ENCODE assay signal across 8 cellular contexts in the genomic region with DNA sequence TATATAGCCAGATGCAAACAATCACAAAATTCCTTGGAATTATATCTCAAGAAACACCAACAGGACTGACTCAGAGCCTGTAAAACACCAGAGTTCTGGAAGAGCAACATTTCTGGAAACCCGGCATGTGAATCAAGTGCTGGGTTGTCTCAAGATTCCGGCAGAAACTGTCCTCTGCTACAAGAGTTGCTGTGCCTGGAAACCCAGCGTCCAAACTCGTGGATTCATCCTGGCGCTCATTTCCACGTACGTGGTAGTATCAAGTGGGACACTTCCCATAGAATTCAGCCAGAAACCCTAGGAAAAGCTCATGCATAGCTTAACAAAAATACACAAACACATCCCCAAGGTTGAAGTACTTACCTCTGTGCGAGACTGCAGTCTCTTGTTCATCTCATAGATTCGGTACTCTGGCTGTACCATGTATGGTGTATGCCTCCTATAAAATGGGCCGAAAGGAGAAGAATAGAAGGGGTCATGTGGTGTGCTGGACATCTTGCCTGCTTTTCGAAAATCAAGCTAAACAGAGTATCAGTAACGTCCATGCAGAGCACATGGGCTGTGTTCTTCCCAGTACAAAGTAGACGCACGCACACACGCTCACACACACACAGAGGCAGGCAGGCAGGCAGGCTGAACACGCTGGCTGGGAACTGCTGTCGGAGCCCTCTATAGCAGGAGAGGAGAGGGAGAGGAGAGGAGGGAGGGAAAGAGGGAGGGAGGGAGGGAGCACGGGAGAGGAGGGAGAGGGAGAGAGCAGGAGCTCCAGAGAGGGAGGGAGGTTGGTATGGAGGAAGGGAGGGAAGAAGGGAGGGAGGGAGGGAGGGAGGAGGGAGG. TPM values are rescaled to one million over a fixed set of nuclear protein-coding genes. Genes with fewer than 3 reads are reported as not detected.
DNase-seq lines count a peak whose midpoint lies in the region; ATAC-seq and TF ChIP-seq lines count a peak whose summit lies in the region.

LDB2 (minus strand) TSS at position 655 of the 837 bp plus-strand sequence.

- 7 to 15% methylated on average over 18 of the region's 18 CpGs for WGBS in body of pancreas, 2 donors

- H3K27me3 ChIP-seq in GM06990 (replicated peaks; ENCODE audit: control insufficient read depth, insufficient read depth, low read length) (no peaks in the 10 kb centered on the region), body of pancreas (no peaks in the 10 kb centered on the region), iPS-18a (ENCODE audit: control insufficient read depth, insufficient read depth, low read length) (no peaks in the 10 kb centered on the region)

- peak within 1 kb of the TSS; percentile 47 for H3K4me3 ChIP-seq in GM06990 (replicated peaks; ENCODE audit: low read depth, low read length)
- H3K4me3 ChIP-seq in body of pancreas = no peak within 1 kb of the TSS
- peak within 1 kb of the TSS; percentile 91 for H3K4me3 ChIP-seq in iPS-18a (ENCODE audit: low read length)

- DNase-seq in GM06990 (ENCODE audit: extremely low read depth, insufficient read length) = no peak
- peak; percentile 26 to 53 (median 41) for DNase-seq in body of pancreas
- DNase-seq in retina = peak; percentile 75
- no peak for DNase-seq in NAMALWA (ENCODE audit: low spot score)

- H3K36me3 ChIP-seq in GM06990 (ENCODE audit: control insufficient read depth, insufficient read depth, low read length) (no peaks in the 10 kb centered on the region), body of pancreas (replicated peaks in 1 of 2; ENCODE audit: insufficient read depth in 1 of 2, low read depth in 2 of 2) (no peaks in the 10 kb centered on the region), iPS-18a (ENCODE audit: control insufficient read depth, low read depth, low read length) (no peaks in the 10 kb centered on the region)

- no peaks in the 10 kb centered on the region for H3K9me3 ChIP-seq in body of pancreas
- no peaks in the 10 kb centered on the region for H3K9me3 ChIP-seq in iPS-18a (ENCODE audit: control insufficient read depth, low read depth, low read length)

- ATAC-seq in body of pancreas (peak; percentile 84), GM21447 (IDR thresholded peaks at IDR 0.05; ENCODE audit: unreplicated experiment) (no peak), GM21529 (IDR thresholded peaks at IDR 0.05; ENCODE audit: unreplicated experiment) (no peak), GM21619 (IDR thresholded peaks at IDR 0.05; ENCODE audit: unreplicated experiment) (no peak)

- H3K4me1 ChIP-seq in body of pancreas (no peaks in the 10 kb centered on the region), iPS-18a (ENCODE audit: control insufficient read depth, low read depth, low read length) (peaks cover 65% of the 10 kb centered on the region)

- TF ChIP-seq POLR2A in body of pancreas (IDR thresholded peaks at IDR 0.05) = peak in 2 of 3 donors; percentile 10 to 16

- H3K27ac ChIP-seq in body of pancreas (peak within 1 kb of the TSS in 2 of 4 donors; percentile 26 to 60), iPS-18a (ENCODE audit: low read length) (peak within 1 kb of the TSS; percentile 69)

- no peak for TF ChIP-seq CTCF in GM06990 (IDR thresholded peaks at IDR 0.05; ENCODE audit: insufficient read depth, low read length, poor library complexity, severe bottlenecking)
- no peak for TF ChIP-seq CTCF in body of pancreas (IDR thresholded peaks at IDR 0.05)

- intact Hi-C loops in body of pancreas (cut with DNase I) = no loop called here

- H3K9ac ChIP-seq in iPS-18a (ENCODE audit: low read length) = peak within 1 kb of the TSS; percentile 69

RNA-seq across cellular contexts. Expression of gene LDB2, which starts in this region (rescaled TPM):
- total RNA-seq in body of pancreas = 10 to 100 TPM; 14.8 to 16.5 TPM

Comparison
In these comparisons a context has a peak if more than half of its experiments do, and no peak if none do; other contexts are left out.
1. DNase-seq: peak in body of pancreas (4 of 4) and retina (single experiment); none in GM06990 (single experiment) and NAMALWA (single experiment).
2. H3K4me3 ChIP-seq: peak in GM06990 (single experiment) and iPS-18a (single experiment); none in body of pancreas (0 of 2).